Comparison of ENCODE assay signal across 18 cellular contexts in the genomic region with DNA sequence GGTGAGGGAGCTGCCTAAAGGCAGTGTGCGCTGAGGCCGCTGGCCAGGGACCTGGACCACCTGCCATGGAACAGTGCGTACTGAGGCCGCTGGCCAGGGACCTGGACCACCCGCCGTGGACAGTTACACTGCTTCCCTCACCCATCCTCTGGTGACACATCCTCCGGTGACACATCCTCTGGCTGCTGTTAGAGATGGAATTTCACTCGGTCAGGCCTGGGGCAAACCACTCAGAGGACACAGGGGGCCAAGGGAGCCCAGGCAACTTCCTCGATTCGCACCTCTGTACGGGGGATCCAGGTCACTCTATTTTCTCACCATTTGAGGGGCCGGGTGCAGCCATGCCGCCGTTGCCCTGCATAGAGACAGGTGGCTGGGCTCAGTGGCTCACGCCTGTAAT. TPM values are rescaled to one million over a fixed set of nuclear protein-coding genes. Genes with fewer than 3 reads are reported as not detected.
DNase-seq lines count a peak whose midpoint lies in the region; FAIRE-seq and TF ChIP-seq lines count a peak whose summit lies in the region.
"Had no signal": no experiment of that assay in that cellular context is flagged by ENCODE, and none has a peak within 500 bp of the region (broad histone marks: within the 10 kb centered on the region; RNA-seq: fewer than 3 reads in every experiment).

No MANE protein-coding gene starts in this region.

- no peak overlapping the region for H2AK5ac ChIP-seq in H1 (ENCODE audit: low read depth, low read length)

- H2BK15ac ChIP-seq in H1 (ENCODE audit: low read length) = no peak overlapping the region

- H3K79me2 ChIP-seq in GM23248 (ENCODE audit: insufficient read depth) (no peaks in the 10 kb centered on the region), H1 (ENCODE audit: control insufficient read depth in 1 of 2, insufficient read depth in 2 of 2, low read length in 2 of 2) (no peaks in the 10 kb centered on the region)

- no peak overlapping the region for H2BK5ac ChIP-seq in H1 (ENCODE audit: low read depth, low read length)

- H3K36me3 ChIP-seq in GM23248 (ENCODE audit: low read depth) (no peaks in the 10 kb centered on the region), H1 (ENCODE audit: control insufficient read depth in 2 of 4, insufficient read depth in 4 of 4, low read length in 3 of 4) (no peaks in the 10 kb centered on the region)
- H3K36me3 ChIP-seq: right atrium auricular region, suprapubic skin had no signal

- DNase-seq in GM23248 = peak; percentile 91
- peak; percentile 62 for DNase-seq in RCC 7860 (ENCODE audit: low spot score)
- no peak for DNase-seq in H1 (ENCODE audit: low read depth in 1 of 2, low spot score in 2 of 2)
- DNase-seq in stromal cell of bone marrow (ENCODE audit: low read depth) = peak; percentile 34
- DNase-seq in activated T-cell treated with anti-CD3 and anti-CD28 coated beads, Interleukin-2, amount 50 U/mL, for 1 hour = no peak
- no peak for DNase-seq in stimulated activated CD4-positive, alpha-beta T cell treated with anti-CD3 and anti-CD28 coated beads, Interleukin-4, amount 100 ng/mL, for 1 hour
- DNase-seq in NCI-H2107 treated with DMSO at 0.1 percent for 48 hours (lab: John Stamatoyannopoulos, UW; ENCODE audit: unreplicated experiment) = no peak
- DNase-seq: activated CD4-positive, alpha-beta T cell treated with anti-CD3 and anti-CD28 coated beads, Interleukin-2, amount 50 U/mL, for 48 hours; activated T-cell treated with anti-CD3 and anti-CD28 coated beads, Interleukin-2, amount 50 U/mL, for 72 hours; CD4-positive, alpha-beta T cell; immature natural killer cell; NCI-H1417; NCI-H446 treated with DMSO at 0.1 percent for 48 hours had no signal

- H3K9ac ChIP-seq in GM23248 = no peak overlapping the region
- no peak overlapping the region for H3K9ac ChIP-seq in H1 (replicated peaks in 1 of 4; ENCODE audit: extremely low read depth in 1 of 4, low read depth in 3 of 4, low read length in 3 of 4)

- no peak overlapping the region for H4K5ac ChIP-seq in H1 (ENCODE audit: insufficient read length, low read depth, low read length)

- 33 to 40% methylated on average over 15 of the region's 15 CpGs for WGBS in GM23248 (ENCODE audit: low coverage in 1 of 2, low lambda C conversion rate in 2 of 2, missing lambda C conversion rate in 2 of 2), 2 experiments
- WGBS in H1 (ENCODE audit: extremely low coverage in 1 of 2, insufficient coverage in 1 of 2, insufficient read length in 1 of 2, insufficient replicate concordance in 2 of 2, low coverage in 1 of 2, low lambda C conversion rate in 2 of 2, missing lambda C conversion rate in 1 of 2), 2 experiments = 94% methylated on average over 15 of the region's 15 CpGs; no CpG with 5 or more reads in 1 of the 2 experiments

- no peak overlapping the region for H3K18ac ChIP-seq in H1 (ENCODE audit: extremely low read depth, low read length)

- no peak overlapping the region for H3K27ac ChIP-seq in GM23248
- no peak overlapping the region for H3K27ac ChIP-seq in H1 (ENCODE audit: low read depth, low read length)
- H3K27ac ChIP-seq: right atrium auricular region, SK-N-MC, suprapubic skin had no signal

- H3K4me2 ChIP-seq in GM23248 (ENCODE audit: unreplicated experiment) = no peak overlapping the region
- no peak overlapping the region; a peak in 1 of 4 replicates for H3K4me2 ChIP-seq in H1 (ENCODE audit: insufficient read depth in 1 of 2, low read depth in 2 of 2, low read length in 2 of 2)

- no peak for TF ChIP-seq RAD21 in H1 (IDR thresholded peaks at IDR 0.05 in 1 of 2, conservative IDR thresholded peaks at IDR 0.05 in 1 of 2; ENCODE audit: low read depth in 2 of 2, low read length in 2 of 2)

- H2AFZ ChIP-seq in GM23248 = no peak overlapping the region
- H2AFZ ChIP-seq in H1 (ENCODE audit: low read length) = no peak overlapping the region

- no peaks in the 10 kb centered on the region for H3K9me2 ChIP-seq in GM23248 (ENCODE audit: insufficient read depth)

- no peak overlapping the region for H3K56ac ChIP-seq in H1 (replicated peaks; ENCODE audit: insufficient read length, low read depth, low read length)

- no peak for TF ChIP-seq EP300 in H1 (IDR thresholded peaks at IDR 0.05; ENCODE audit: borderline replicate concordance in 1 of 2, low read depth in 2 of 2, low read length in 2 of 2)

- H2BK120ac ChIP-seq in H1 (replicated peaks; ENCODE audit: low read depth, low read length) = no peak overlapping the region

- H3K27me3 ChIP-seq in GM23248 (replicated peaks; ENCODE audit: insufficient read depth) (no peaks in the 10 kb centered on the region), H1 (replicated peaks in 1 of 4; ENCODE audit: control insufficient read depth in 3 of 4, extremely low read depth in 1 of 4, insufficient read depth in 3 of 4, low read length in 3 of 4) (peaks cover 0 to 8% (median 3%) of the 10 kb centered on the region in 4 experiments; a peak in 4 of 7 replicates)
- H3K27me3 ChIP-seq: right atrium auricular region had no signal

- CTCF ChIA-PET in H1 (lab: Charles Lee; ENCODE audit: partially characterized antibody) = interaction anchor here (0.6 to 2.6 kb wide), 12 partner anchors 8 to 458 kb away, joined by 3 to 12 read pairs (median 4); partner anchors contain the start of gene NPTX1

- H4K91ac ChIP-seq in H1 (replicated peaks; ENCODE audit: insufficient read length, low read length) = no peak overlapping the region

- H3K4ac ChIP-seq in H1 (replicated peaks; ENCODE audit: insufficient read length, low read depth, low read length) = peak overlapping the region; percentile 23

- H3K23me2 ChIP-seq in H1 (ENCODE audit: low read depth, low read length) = peaks cover 10% of the 10 kb centered on the region; the same call in 1 of the 2 replicates

- H3K14ac ChIP-seq in H1 (ENCODE audit: insufficient read length) = no peak overlapping the region

- no peak overlapping the region for H3K23ac ChIP-seq in H1 (ENCODE audit: insufficient read length)

- H3K4me3 ChIP-seq in GM23248 (no peak overlapping the region), H1 (ENCODE audit: extremely low read depth in 1 of 4, insufficient read depth in 2 of 4, low read depth in 3 of 4, low read length in 4 of 4) (no peak overlapping the region)
- H3K4me3 ChIP-seq: right atrium auricular region, SK-N-MC, suprapubic skin had no signal

- no peak for TF ChIP-seq CTCF in H1 (IDR thresholded peaks at IDR 0.05; ENCODE audit: control extremely low read depth in 1 of 3, insufficient read depth in 1 of 3, low read depth in 1 of 3, low read length in 3 of 3)

- no peak overlapping the region for H2BK12ac ChIP-seq in H1 (ENCODE audit: low read depth, low read length)

- no peak overlapping the region for H2BK20ac ChIP-seq in H1 (ENCODE audit: low read length)

- H3F3A ChIP-seq in GM23248 (ENCODE audit: insufficient read depth) = no peaks in the 10 kb centered on the region

- POLR2A ChIA-PET in H1 (lab: Charles Lee; ENCODE audit: partially characterized antibody) = interaction anchor here (1.2 kb wide), 1 partner anchor 11 kb away, joined by 3 read pairs; no protein-coding TSS in a partner anchor

- TF ChIP-seq POLR2A in H1 (IDR thresholded peaks at IDR 0.05; ENCODE audit: control extremely low read depth in 1 of 2, low read depth in 2 of 2, low read length in 2 of 2) = no peak

- in situ Hi-C loops in GM23248 (cut with MboI) = no loop called here

- H3K79me1 ChIP-seq in H1 (ENCODE audit: low read depth, low read length) = no peaks in the 10 kb centered on the region

- H3K4me1 ChIP-seq in GM23248 (ENCODE audit: insufficient read depth) (peaks cover 19% of the 10 kb centered on the region), H1 (replicated peaks in 1 of 4; ENCODE audit: control insufficient read depth in 3 of 4, insufficient read depth in 4 of 4, low read length in 3 of 4) (peaks cover 0 to 2% (median 1%) of the 10 kb centered on the region in 4 experiments; a peak in 3 of 7 replicates)
- H3K4me1 ChIP-seq: right atrium auricular region had no signal

- H4K20me1 ChIP-seq in GM23248 (ENCODE audit: insufficient read depth) (no peaks in the 10 kb centered on the region), H1 (replicated peaks in 1 of 2; ENCODE audit: control insufficient read depth in 1 of 2, insufficient read depth in 2 of 2, low read length in 2 of 2) (peaks cover 0 to 9% of the 10 kb centered on the region in 2 experiments)

- FAIRE-seq in RCC 7860 (lab: Jason Lieb, UNC) (no peak), H1 (lab: Jason Lieb, UNC) (no peak)
- FAIRE-seq: TTC549 had no signal

- no peaks in the 10 kb centered on the region for H3K9me3 ChIP-seq in GM23248 (ENCODE audit: low read depth)
- no peaks in the 10 kb centered on the region for H3K9me3 ChIP-seq in H1 (ENCODE audit: insufficient read depth in 2 of 2, low read depth in 1 of 2, low read length in 1 of 2)
- H3K9me3 ChIP-seq: right atrium auricular region, suprapubic skin had no signal

- no peak overlapping the region; the same call in 1 of the 2 replicates for H4K8ac ChIP-seq in H1 (ENCODE audit: extremely low read depth, insufficient read depth, low read length)

TF ChIP-seq in H1, 55 proteins besides CTCF, POLR2A, EP300 and RAD21 (continues in another document):
- TF ChIP-seq CTBP2 (IDR thresholded peaks at IDR 0.05; ENCODE audit: borderline replicate concordance, insufficient read depth, insufficient read length, low read length) = no peak

RNA-seq across cellular contexts. Expression of gene RPTOR, which starts 32.4 kb away (rescaled TPM):
- 16.1 and 19.0 TPM in 2 replicates for total RNA-seq in GM23248 (2014; rRNA removed; shearing (Covaris generic))
- polyA plus RNA-seq in GM23248 (2016; fragmentation: Nextera tagmentation; extraction: Ambion mirVana) (6.6 and 7.0 TPM in 2 replicates), H1 (2011; rRNA removed) (6.9 and 15.2 TPM in 2 replicates)
- total RNA-seq in H1 (2021; fragmentation: NEBNext Ultra II Directional; extraction: Animal tissue kit (Norgen Biotek cat#: 25700)) = 28.7 and 29.0 TPM in 2 replicates
- 5.9 TPM for polyA plus RNA-seq in H1 (2011; cell fraction: cytosol; rRNA removed)
- polyA plus RNA-seq in H1 (2011; cell fraction: nucleus; rRNA removed) = 22.2 TPM
- polyA plus RNA-seq in H1 (2012, experiment 1 of 2) = 11.2 to 16.6 TPM (median 15.1 TPM) in 4 replicates
- 10.7 TPM for polyA plus RNA-seq in H1 (2012, experiment 2 of 2)
- polyA plus RNA-seq in H1 (2013, experiment 1 of 2) = 9.7 TPM
- 9.0 TPM for polyA plus RNA-seq in H1 (2013, experiment 2 of 2)
- 22.7 and 24.2 TPM in 2 replicates for polyA minus RNA-seq in H1 (2011; rRNA and poly(A)+ RNA removed)
- polyA minus RNA-seq in H1 (2011; cell fraction: cytosol; rRNA and poly(A)+ RNA removed) = 20.0 TPM
- 53.0 TPM for polyA minus RNA-seq in H1 (2011; cell fraction: nucleus; rRNA and poly(A)+ RNA removed)

RNA-seq across cellular contexts. Expression of gene NPTX1, which starts 35.8 kb away (rescaled TPM):
- 0.25 and 1.1 TPM in 2 replicates for total RNA-seq in GM23248 (2014; rRNA removed; shearing (Covaris generic))
- polyA plus RNA-seq in GM23248 (2016; fragmentation: Nextera tagmentation; extraction: Ambion mirVana) (0.39 and 0.43 TPM in 2 replicates), H1 (2011; rRNA removed) (17.9 and 35.0 TPM in 2 replicates)
- 12.0 and 14.8 TPM in 2 replicates for total RNA-seq in H1 (2021; fragmentation: NEBNext Ultra II Directional; extraction: Animal tissue kit (Norgen Biotek cat#: 25700))
- polyA plus RNA-seq in H1 (2011; cell fraction: cytosol; rRNA removed) = 23.1 TPM
- polyA plus RNA-seq in H1 (2011; cell fraction: nucleus; rRNA removed) = 54.8 TPM
- 10.6 to 21.0 TPM (median 15.1 TPM) in 4 replicates for polyA plus RNA-seq in H1 (2012, experiment 1 of 2)
- 7.3 TPM for polyA plus RNA-seq in H1 (2012, experiment 2 of 2)
- polyA plus RNA-seq in H1 (2013, experiment 1 of 2) = 3.9 TPM
- polyA plus RNA-seq in H1 (2013, experiment 2 of 2) = 3.1 TPM
- polyA minus RNA-seq in H1 (2011; rRNA and poly(A)+ RNA removed) = 12.1 and 20.6 TPM in 2 replicates
- 21.1 TPM for polyA minus RNA-seq in H1 (2011; cell fraction: cytosol; rRNA and poly(A)+ RNA removed)
- polyA minus RNA-seq in H1 (2011; cell fraction: nucleus; rRNA and poly(A)+ RNA removed) = 22.5 TPM
- total RNA-seq: right atrium auricular region had no signal
- polyA plus RNA-seq: IgD-negative memory B cell had no signal

Comparison
In these comparisons a context has a peak if more than half of its experiments do, and no peak if none do; other contexts are left out.
1. DNase-seq: peak in GM23248 (single experiment), RCC 7860 (single experiment) and stromal cell of bone marrow (single experiment); none in H1 (0 of 2), activated T-cell treated with anti-CD3 and anti-CD28 coated beads, Interleukin-2, amount 50 U/mL, for 1 hour (single experiment), stimulated activated CD4-positive, alpha-beta T cell treated with anti-CD3 and anti-CD28 coated beads, Interleukin-4, amount 100 ng/mL, for 1 hour (single experiment) and NCI-H2107 treated with DMSO at 0.1 percent for 48 hours (single experiment).